Comparison of ENCODE assay signal across 8 cellular contexts in genomic region chr7:12111461-12112405, GRCh38.
DNase-seq lines count a peak whose midpoint lies in the region; ATAC-seq and TF ChIP-seq lines count a peak whose summit lies in the region.

No MANE protein-coding gene starts in this region.

- ATAC-seq in central memory CD8-positive, alpha-beta T cell (replicated peaks; ENCODE audit: extremely low read depth, poor library complexity, severe bottlenecking), result no peak
- ATAC-seq in HG03432 (IDR thresholded peaks at IDR 0.05; ENCODE audit: unreplicated experiment), result no peak
- no peak for ATAC-seq in GM21367 (IDR thresholded peaks at IDR 0.05; ENCODE audit: unreplicated experiment)

- H3K27me3 Mint-ChIP-seq in central memory CD8-positive, alpha-beta T cell, result peaks cover 67% of the 10 kb centered on the region

- peaks cover 3% of the 10 kb centered on the region for H3K36me3 Mint-ChIP-seq in central memory CD8-positive, alpha-beta T cell (ENCODE audit: insufficient read depth)

- H3K4me3 ChIP-seq in tibial nerve, result peak overlapping the region; percentile 19 to 55 (median 33)

- H3K9me3 Mint-ChIP-seq in central memory CD8-positive, alpha-beta T cell, result no peaks in the 10 kb centered on the region

- no peaks in the 10 kb centered on the region for H3K36me3 ChIP-seq in tibial nerve

- H3K4me1 Mint-ChIP-seq in central memory CD8-positive, alpha-beta T cell, result no peaks in the 10 kb centered on the region

- DNase-seq in C1 segment of cervical spinal cord (lab: John Stamatoyannopoulos, UW) (peak in 9 of 14 donors; percentile 8 to 62 (median 32)), NCI-H510A (lab: John Stamatoyannopoulos, UW) (peak; percentile 47), lung microvascular endothelial cell (ENCODE audit: low read depth in 2 of 2) (peak; percentile 6 to 10), tibial nerve (ENCODE audit: low spot score in 2 of 2) (no peak), NCI-H2107 treated with DMSO at 0.1 percent for 48 hours (lab: John Stamatoyannopoulos, UW; ENCODE audit: unreplicated experiment) (no peak)
- no peak for DNase-seq in central memory CD8-positive, alpha-beta T cell (ENCODE audit: low spot score in 2 of 2)

- H3K27me3 ChIP-seq in tibial nerve, result peaks cover 0 to 5% of the 10 kb centered on the region in 2 donors

- peak overlapping the region; percentile 12 to 85 (median 70) for H3K27ac ChIP-seq in tibial nerve

- H3K27ac Mint-ChIP-seq in central memory CD8-positive, alpha-beta T cell (ENCODE audit: low read depth), result no peak overlapping the region

- H3K9me3 ChIP-seq in tibial nerve, result no peaks in the 10 kb centered on the region

- TF ChIP-seq EP300 in tibial nerve (IDR thresholded peaks at IDR 0.05), result peak in 1 of 2 donors; percentile 75

- peak in 1 of 5 experiments; percentile 6 for TF ChIP-seq CTCF in tibial nerve (IDR thresholded peaks at IDR 0.05)

- peaks cover 0 to 9% (median 0%) of the 10 kb centered on the region in 4 donors for H3K4me1 ChIP-seq in tibial nerve

- 3 to 9% methylated on average over 19 to 46 of the region's 46 CpGs for WGBS in tibial nerve, 2 donors

- peak; percentile 7 to 36 for TF ChIP-seq POLR2A in tibial nerve (IDR thresholded peaks at IDR 0.05)

- peak overlapping the region; percentile 48 for H3K4me3 Mint-ChIP-seq in central memory CD8-positive, alpha-beta T cell

Comparison
In these comparisons a context has a peak if more than half of its experiments do, and no peak if none do; other contexts are left out.
1. DNase-seq: peak in C1 segment of cervical spinal cord (9 of 14), NCI-H510A (single experiment) and lung microvascular endothelial cell (2 of 2); none in central memory CD8-positive, alpha-beta T cell (0 of 2), tibial nerve (0 of 2) and NCI-H2107 treated with DMSO at 0.1 percent for 48 hours (single experiment).